11 cellular contexts compared by ENCODE assay signal in the genomic region with DNA sequence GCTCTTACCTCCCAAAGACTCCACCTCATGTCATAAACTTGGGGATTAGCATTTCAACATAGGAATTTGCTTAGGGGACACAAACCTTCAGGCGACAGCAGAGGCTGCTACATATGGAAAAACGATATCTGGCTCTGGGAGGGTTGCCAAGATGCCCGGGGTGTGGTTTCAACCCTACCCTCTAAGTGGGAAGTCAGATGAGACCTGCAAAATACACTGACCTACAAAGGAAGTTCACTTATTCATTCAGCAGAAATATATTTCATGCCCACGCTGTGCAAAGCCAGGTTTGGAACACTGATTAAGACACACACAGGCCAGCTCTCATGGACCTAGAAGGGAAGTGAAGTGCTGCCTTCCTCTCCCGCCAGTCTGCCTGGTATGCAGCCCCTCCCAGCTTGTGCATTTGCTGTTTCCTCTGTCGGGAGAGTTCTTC.
DNase-seq lines count a peak whose midpoint lies in the region; ATAC-seq, FAIRE-seq and TF ChIP-seq lines count a peak whose summit lies in the region.
"Had no signal": no experiment of that assay in that cellular context is flagged by ENCODE, and none has a peak within 500 bp of the region (broad histone marks: within the 10 kb centered on the region; RNA-seq: fewer than 3 reads in every experiment).

No MANE protein-coding gene starts in this region.

- H3K9ac ChIP-seq in fibroblast of lung (ENCODE audit: insufficient read depth, low read length) = no peak overlapping the region

- POLR2A ChIA-PET in PC-9 (lab: Charles Lee; ENCODE audit: unreplicated experiment) = interaction anchor here (0.6 to 0.7 kb wide), 2 partner anchors 24 to 239 kb away, joined by 3 to 13 read pairs; no protein-coding TSS in a partner anchor
- POLR2A ChIA-PET in CD4-positive, alpha-beta memory T cell (lab: Charles Lee; ENCODE audit: partially characterized antibody) = no interaction called here

- H3K4me1 Mint-ChIP-seq in CD4-positive, alpha-beta memory T cell = no peaks in the 10 kb centered on the region

- ATAC-seq in gastrocnemius medialis (peak; percentile 77 to 80), GM19023 (IDR thresholded peaks at IDR 0.05; ENCODE audit: unreplicated experiment) (no peak)
- ATAC-seq: effector memory CD8-positive, alpha-beta T cell had no signal

- no TSS peak for BruUV-seq in PC-9 (replicated peaks; lab: Mats Ljungman, UMichigan)

- FAIRE-seq in H54 (lab: Jason Lieb, UNC) = peak; percentile 96
- FAIRE-seq: G401.6 had no signal

- peaks cover 0 to 3% of the 10 kb centered on the region in 2 donors for H3K27me3 Mint-ChIP-seq in CD4-positive, alpha-beta memory T cell
- H3K27me3 Mint-ChIP-seq: effector memory CD8-positive, alpha-beta T cell had no signal

- H2AFZ ChIP-seq in PC-9 (no peak overlapping the region), fibroblast of lung (ENCODE audit: low read length) (no peak overlapping the region)

- no peak overlapping the region for H3K4me3 Mint-ChIP-seq in CD4-positive, alpha-beta memory T cell
- H3K4me3 Mint-ChIP-seq: effector memory CD8-positive, alpha-beta T cell had no signal

- CTCF ChIA-PET in PC-9 (lab: Charles Lee) = no interaction called here
- CTCF ChIA-PET in CD4-positive, alpha-beta memory T cell (lab: Charles Lee; ENCODE audit: partially characterized antibody) = no interaction called here

- H3K27me3 ChIP-seq in PC-9 (ENCODE audit: insufficient read depth, low read depth) (no peaks in the 10 kb centered on the region), fibroblast of lung (ENCODE audit: control insufficient read depth, insufficient read depth, low read length) (no peaks in the 10 kb centered on the region), gastrocnemius medialis (no peaks in the 10 kb centered on the region)
- no peaks in the 10 kb centered on the region for H3K27me3 ChIP-seq in CD4-positive, alpha-beta memory T cell (ENCODE audit: insufficient read depth, low read length)

- H4K20me1 ChIP-seq in PC-9 (ENCODE audit: insufficient read depth) (no peaks in the 10 kb centered on the region), fibroblast of lung (ENCODE audit: control insufficient read depth, extremely low read depth, insufficient read depth, low read length) (no peaks in the 10 kb centered on the region)

- H3K79me2 ChIP-seq in PC-9 (ENCODE audit: low read depth) (no peaks in the 10 kb centered on the region), fibroblast of lung (ENCODE audit: control insufficient read depth, insufficient read depth, low read length) (no peaks in the 10 kb centered on the region)

- H3K9me3 ChIP-seq in PC-9 (ENCODE audit: insufficient read depth, low read depth) (no peaks in the 10 kb centered on the region), fibroblast of lung (ENCODE audit: control insufficient read depth, insufficient read depth, low read depth, low read length) (no peaks in the 10 kb centered on the region), gastrocnemius medialis (no peaks in the 10 kb centered on the region)
- H3K9me3 ChIP-seq in CD4-positive, alpha-beta memory T cell (ENCODE audit: control insufficient read depth in 1 of 2, low read length in 2 of 2) = no peaks in the 10 kb centered on the region

- H3K4me2 ChIP-seq in PC-9 (peak overlapping the region; percentile 15), fibroblast of lung (ENCODE audit: extremely low read depth, insufficient read depth, low read length) (no peak overlapping the region)

- peak; percentile 35 for DNase-seq in H54 (ENCODE audit: insufficient read length, low spot score)
- DNase-seq in PC-9 = peak; percentile 62 to 65
- DNase-seq in fibroblast of lung (ENCODE audit: low read depth in 2 of 2) = peak; percentile 27 to 59
- DNase-seq in gastrocnemius medialis = peak; percentile 69 to 83
- no peak for DNase-seq in stimulated activated CD4-positive, alpha-beta T cell treated with anti-CD3 and anti-CD28 coated beads, Interleukin-12 subunit alpha, Interleukin-12 subunit beta, amount 100 ng/mL, for 4 hours
- DNase-seq in occipital lobe (lab: John Stamatoyannopoulos, UW) = no peak
- DNase-seq in CD4-positive, alpha-beta memory T cell = no peak
- DNase-seq: effector memory CD8-positive, alpha-beta T cell; stimulated activated CD4-positive, alpha-beta T cell treated with anti-CD3 and anti-CD28 coated beads, Interleukin-4, amount 100 ng/mL, for 4 hours had no signal

- H3K4me3 ChIP-seq in PC-9 = no peak overlapping the region
- no peak overlapping the region for H3K4me3 ChIP-seq in fibroblast of lung (replicated peaks in 1 of 4; ENCODE audit: control extremely low read depth in 1 of 4, insufficient read depth in 1 of 4, low read depth in 3 of 4, low read length in 4 of 4)
- no peak overlapping the region for H3K4me3 ChIP-seq in gastrocnemius medialis
- H3K4me3 ChIP-seq in CD4-positive, alpha-beta memory T cell (ENCODE audit: low read length in 2 of 2) = no peak overlapping the region

- no peaks in the 10 kb centered on the region for H3F3A ChIP-seq in PC-9 (ENCODE audit: insufficient read depth, low read depth)

- H3K36me3 ChIP-seq in PC-9 (ENCODE audit: low read depth) (no peaks in the 10 kb centered on the region), fibroblast of lung (ENCODE audit: control insufficient read depth, insufficient read depth, low read length) (no peaks in the 10 kb centered on the region), gastrocnemius medialis (no peaks in the 10 kb centered on the region)
- H3K36me3 ChIP-seq in CD4-positive, alpha-beta memory T cell (ENCODE audit: insufficient read depth, low read length) = no peaks in the 10 kb centered on the region

- TF ChIP-seq CTCF in PC-9 (conservative IDR thresholded peaks at IDR 0.05) (no peak), fibroblast of lung (conservative IDR thresholded peaks at IDR 0.05 in 1 of 2, IDR thresholded peaks at IDR 0.05 in 1 of 2; ENCODE audit: low read depth in 1 of 2, low read length in 2 of 2) (no peak), gastrocnemius medialis (IDR thresholded peaks at IDR 0.05 in 4 of 5, conservative IDR thresholded peaks at IDR 0.05 in 1 of 5) (no peak)

- TF ChIP-seq POLR2A in H54 (IDR thresholded peaks at IDR 0.05; ENCODE audit: low read depth, low read length) (no peak), gastrocnemius medialis (IDR thresholded peaks at IDR 0.05) (peak in 1 of 2 donors; percentile 24)

- no peak overlapping the region for H3K27ac ChIP-seq in PC-9
- no peak overlapping the region for H3K27ac ChIP-seq in fibroblast of lung (ENCODE audit: insufficient read depth, low read length)
- H3K27ac ChIP-seq in gastrocnemius medialis = peak overlapping the region; percentile 70 to 79 (median 73)
- H3K27ac ChIP-seq in CD4-positive, alpha-beta memory T cell (ENCODE audit: low read depth, low read length) = no peak overlapping the region

- intact Hi-C loops in PC-9 (cut with micrococcal nuclease; ENCODE audit: unreplicated experiment) (loop anchor here (5.0 kb wide), 1 partner anchor 572 kb away; a partner anchor contains a TSS), gastrocnemius medialis (cut with DNase I; ENCODE audit: low total_unique reads) (no loop called here)
- intact Hi-C loops in CD4-positive, alpha-beta memory T cell (cut with micrococcal nuclease) = no loop called here

- H3K4me1 ChIP-seq in PC-9 (replicated peaks; ENCODE audit: insufficient read depth) (peaks cover 10% of the 10 kb centered on the region; the same call in 1 of the 2 replicates), fibroblast of lung (ENCODE audit: control insufficient read depth, extremely low read depth, insufficient read depth, low read length) (peaks cover 4% of the 10 kb centered on the region), gastrocnemius medialis (peaks cover 22 to 46% of the 10 kb centered on the region in 2 donors)
- no peaks in the 10 kb centered on the region for H3K4me1 ChIP-seq in CD4-positive, alpha-beta memory T cell (ENCODE audit: insufficient read depth, low read length)

- in situ Hi-C loops in gastrocnemius medialis (cut with MboI; ENCODE audit: low sequenced_read_pairs in 4 of 4) = no loop called here

- no peak overlapping the region for H3K27ac Mint-ChIP-seq in CD4-positive, alpha-beta memory T cell
- H3K27ac Mint-ChIP-seq: effector memory CD8-positive, alpha-beta T cell had no signal

- no peaks in the 10 kb centered on the region for H3K36me3 Mint-ChIP-seq in CD4-positive, alpha-beta memory T cell

- H3K9me2 ChIP-seq in PC-9 (ENCODE audit: insufficient read depth) = no peaks in the 10 kb centered on the region

- peaks cover 0 to 7% (median 0%) of the 10 kb centered on the region in 8 donors for H3K9me3 Mint-ChIP-seq in CD4-positive, alpha-beta memory T cell

Comparison
In these comparisons a context has a peak if more than half of its experiments do, and no peak if none do; other contexts are left out.
1. DNase-seq: peak in H54 (single experiment), PC-9 (2 of 2), fibroblast of lung (2 of 2) and gastrocnemius medialis (2 of 2); none in stimulated activated CD4-positive, alpha-beta T cell treated with anti-CD3 and anti-CD28 coated beads, Interleukin-12 subunit alpha, Interleukin-12 subunit beta, amount 100 ng/mL, for 4 hours (single experiment), occipital lobe (single experiment) and CD4-positive, alpha-beta memory T cell (0 of 5).
2. H3K27ac ChIP-seq: peak in gastrocnemius medialis (4 of 4); none in PC-9 (single experiment), fibroblast of lung (single experiment) and CD4-positive, alpha-beta memory T cell (single experiment).